18 cellular contexts compared by ENCODE assay signal in the genomic region with DNA sequence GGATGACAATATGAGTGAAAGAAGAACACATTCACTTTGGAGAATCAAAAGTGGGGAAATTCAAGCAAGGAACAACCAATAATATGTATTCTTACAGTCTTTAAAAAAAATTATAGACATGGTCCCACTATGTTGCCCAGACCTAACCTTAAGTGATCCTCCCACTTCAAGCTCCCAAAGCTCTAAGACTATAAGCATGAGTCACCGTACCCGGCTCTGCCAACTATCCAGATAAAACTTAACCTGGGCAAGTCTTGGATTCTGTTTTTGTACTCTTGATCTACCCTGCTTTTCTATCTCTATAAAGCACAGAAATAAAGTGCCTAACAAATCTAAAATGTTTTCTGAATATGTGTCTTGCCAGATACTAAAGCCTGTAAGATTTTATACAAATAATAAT. TPM values are rescaled to one million over a fixed set of nuclear protein-coding genes. Genes with fewer than 3 reads are reported as not detected.
DNase-seq lines count a peak whose midpoint lies in the region; ATAC-seq, FAIRE-seq and TF ChIP-seq lines count a peak whose summit lies in the region.
"Had no signal": no experiment of that assay in that cellular context is flagged by ENCODE, and none has a peak within 500 bp of the region (broad histone marks: within the 10 kb centered on the region; RNA-seq: fewer than 3 reads in every experiment).

No MANE protein-coding gene starts in this region.

- TF ChIP-seq CTCF in pancreas (IDR thresholded peaks at IDR 0.05): no peak

- H3K4me3 ChIP-seq in pancreas: no peak overlapping the region
- H3K4me3 ChIP-seq: gastroesophageal sphincter, lung had no signal

- intact Hi-C loops in pancreas (cut with DNase I): no loop called here

- DNase-seq in ELR (ENCODE audit: low read depth): peak; percentile 36
- DNase-seq in RPMI7951 (ENCODE audit: low read depth): peak; percentile 51
- peak; percentile 25 to 52 for DNase-seq in erythroblast (lab: John Stamatoyannopoulos, UW)
- DNase-seq in pancreas: peak in 2 of 6 donors; percentile 43 to 54
- no peak for DNase-seq in NCI-H69 (lab: John Stamatoyannopoulos, UW)
- no peak for DNase-seq in germinal center (ENCODE audit: low spot score)
- no peak for DNase-seq in NCI-H748 treated with DMSO at 0.1 percent for 48 hours (lab: John Stamatoyannopoulos, UW)
- DNase-seq: activated naive CD4-positive, alpha-beta T cell treated with anti-CD3 and anti-CD28 coated beads, Interleukin-2, amount 10 ng/mL, durations not matched to agents 7 days and 5 days; Calu3; effector memory CD4-positive, alpha-beta T cell; NCI-H1417; NK-92 treated with Interleukin-12 subunit alpha and Interleukin-12 subunit beta, amount 100 ng/mL, for 24 hours; right cardiac atrium; SHP77 had no signal

- TF ChIP-seq POLR2A in erythroblast (IDR thresholded peaks at IDR 0.05; ENCODE audit: low read length): no peak

- no peak for FAIRE-seq in pancreas (lab: Jason Lieb, UNC)

- ATAC-seq in pancreas (peak; percentile 51 to 62 (median 56)), GM21447 (IDR thresholded peaks at IDR 0.05; ENCODE audit: unreplicated experiment) (no peak)
- ATAC-seq: gastroesophageal sphincter had no signal

- WGBS in pancreas, 2 donors: 27 to 34% methylated on average over 2 of the region's 2 CpGs

- H3K36me3 ChIP-seq in pancreas: peaks cover 0 to 15% (median 0%) of the 10 kb centered on the region in 3 donors

- H3K27me3 ChIP-seq in pancreas: no peaks in the 10 kb centered on the region
- H3K27me3 ChIP-seq: gastroesophageal sphincter had no signal

- no peaks in the 10 kb centered on the region for H3K9me3 ChIP-seq in pancreas
- H3K9me3 ChIP-seq: gastroesophageal sphincter had no signal

- H3K4me1 ChIP-seq in pancreas: peaks cover 30 to 52% (median 46%) of the 10 kb centered on the region in 3 donors
- H3K4me1 ChIP-seq: gastroesophageal sphincter had no signal

- peak overlapping the region in 1 of 4 donors; percentile 82 for H3K27ac ChIP-seq in pancreas
- H3K27ac ChIP-seq: gastroesophageal sphincter, KMS-11 had no signal

RNA-seq across cellular contexts. Expression of gene CEMIP2, which starts 30.9 kb away (rescaled TPM):
- total RNA-seq in RPMI7951 (2014; rRNA removed; shearing (Covaris generic)): 17.2 and 26.3 TPM in 2 replicates
- total RNA-seq in pancreas: 10 to 100 TPM; 16.2 to 42.1 (median 27.3) TPM
- 10 to 100 TPM; 14.3 to 18.5 TPM for polyA plus RNA-seq in pancreas

Comparison
In these comparisons a context has a peak if more than half of its experiments do, and no peak if none do; other contexts are left out.
1. DNase-seq: peak in ELR (single experiment), RPMI7951 (single experiment) and erythroblast (2 of 2); none in NCI-H69 (single experiment), germinal center (single experiment) and NCI-H748 treated with DMSO at 0.1 percent for 48 hours (single experiment).